1 cellular context compared by ENCODE assay signal in the genomic region with DNA sequence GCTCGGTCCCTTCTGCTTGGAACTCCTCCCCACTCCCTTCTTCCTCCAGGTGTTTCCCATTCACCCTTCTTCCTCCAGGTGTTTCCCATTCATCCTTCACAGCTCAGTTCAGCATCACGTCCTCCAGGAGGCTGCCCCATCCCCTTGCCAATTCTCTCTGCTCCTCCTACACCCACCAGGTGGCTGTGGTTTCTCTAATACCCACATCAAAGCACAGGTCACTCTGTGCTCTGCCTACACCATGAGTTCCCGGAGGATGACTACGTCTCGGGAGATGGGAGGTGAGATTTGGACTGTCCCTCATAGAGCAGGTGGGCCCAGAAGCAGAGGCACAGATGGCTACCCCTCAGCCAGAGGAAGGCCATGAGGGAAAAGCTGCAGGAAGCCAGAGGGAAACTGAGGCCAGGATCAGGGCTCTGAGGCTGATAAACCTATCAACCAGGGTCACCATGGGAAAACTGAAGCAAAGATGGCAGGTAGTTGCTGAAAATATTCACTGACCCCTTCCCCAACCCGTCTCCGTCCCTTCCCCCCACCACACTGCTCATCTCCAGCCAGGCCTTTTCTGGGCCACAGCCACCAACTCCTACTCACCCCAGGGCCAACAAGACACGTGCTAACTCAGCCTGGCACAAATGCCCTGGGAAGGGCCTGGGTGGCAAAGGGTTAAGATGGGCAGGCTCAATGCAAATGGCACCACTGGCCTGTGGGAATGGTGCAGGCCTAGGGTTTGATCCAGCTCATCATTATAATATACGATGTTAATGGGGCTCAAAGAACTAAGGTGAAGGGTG.
A peak's percentile ranks its signal among the peaks of the same experiment; 100 is the strongest.
TF ChIP-seq lines count a peak whose summit lies in the region.

No MANE protein-coding gene starts in this region.

TF ChIP-seq in GM12878, 131 proteins besides CTCF, POLR2A, EP300 and RAD21:
- TF ChIP-seq RUNX3 (IDR thresholded peaks at IDR 0.05; ENCODE audit: low read length) (0 out of 2 replicates have a peak, but pooled peaks have one; percentile 14), SUPT20H (IDR thresholded peaks at IDR 0.05; ENCODE audit: borderline replicate concordance, control insufficient read depth, low read depth, low read length) (no peak)
